In the genomic region with DNA sequence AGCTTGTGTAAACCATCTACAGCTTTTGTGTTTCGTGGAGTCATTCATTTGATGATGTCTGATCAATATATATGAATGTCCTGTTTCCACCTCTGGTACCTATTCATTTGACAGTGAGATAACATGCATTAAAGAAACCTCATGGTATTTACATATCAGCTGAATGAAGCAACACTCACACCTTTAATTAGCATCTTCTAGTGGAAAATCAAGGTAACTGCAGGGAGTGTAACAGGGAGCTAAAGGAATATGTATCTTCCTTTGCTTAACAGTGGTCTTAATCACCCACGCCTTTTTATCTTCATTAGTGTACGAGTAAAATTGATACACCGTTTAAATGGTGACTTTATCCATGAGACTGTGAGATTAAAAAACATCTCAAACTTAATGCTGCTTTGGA, we compare ENCODE assay signal across 2 cellular contexts.
TF ChIP-seq lines count a peak whose summit lies in the region.

No MANE protein-coding gene starts in this region.

TF ChIP-seq in Ishikawa, 13 proteins besides CTCF, POLR2A, EP300 and RAD21 (continued from another document):
- TF ChIP-seq REST (IDR thresholded peaks at IDR 0.05; ENCODE audit: low read depth) (no peak), ZBTB7A (IDR thresholded peaks at IDR 0.05; ENCODE audit: low read depth) (no peak), TCF12 (IDR thresholded peaks at IDR 0.05; ENCODE audit: low read depth) (no peak), TAF1 (IDR thresholded peaks at IDR 0.05; ENCODE audit: low read depth) (no peak), CREB1 (IDR thresholded peaks at IDR 0.05; ENCODE audit: low read depth) (no peak), CEBPB (IDR thresholded peaks at IDR 0.05) (no peak), EGR1 (IDR thresholded peaks at IDR 0.05) (no peak)
- TF ChIP-seq, protein P1, sequence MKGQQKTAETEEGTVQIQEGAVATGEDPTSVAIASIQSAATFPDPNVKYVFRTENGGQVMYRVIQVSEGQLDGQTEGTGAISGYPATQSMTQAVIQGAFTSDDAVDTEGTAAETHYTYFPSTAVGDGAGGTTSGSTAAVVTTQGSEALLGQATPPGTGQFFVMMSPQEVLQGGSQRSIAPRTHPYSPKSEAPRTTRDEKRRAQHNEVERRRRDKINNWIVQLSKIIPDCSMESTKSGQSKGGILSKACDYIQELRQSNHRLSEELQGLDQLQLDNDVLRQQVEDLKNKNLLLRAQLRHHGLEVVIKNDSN (IDR thresholded peaks at IDR 0.05), result no peak

TF ChIP-seq in GM12878, 131 proteins besides CTCF, POLR2A, EP300 and RAD21 (continued from another document):
- TF ChIP-seq ZNF687 (IDR thresholded peaks at IDR 0.05), result no peak
- TF ChIP-seq IKZF2 (IDR thresholded peaks at IDR 0.05), result no peak
- no peak for TF ChIP-seq BACH1 (IDR thresholded peaks at IDR 0.05; ENCODE audit: borderline replicate concordance)
- TF ChIP-seq RELB (IDR thresholded peaks at IDR 0.05; ENCODE audit: low read depth), result no peak
- TF ChIP-seq, protein P2, sequence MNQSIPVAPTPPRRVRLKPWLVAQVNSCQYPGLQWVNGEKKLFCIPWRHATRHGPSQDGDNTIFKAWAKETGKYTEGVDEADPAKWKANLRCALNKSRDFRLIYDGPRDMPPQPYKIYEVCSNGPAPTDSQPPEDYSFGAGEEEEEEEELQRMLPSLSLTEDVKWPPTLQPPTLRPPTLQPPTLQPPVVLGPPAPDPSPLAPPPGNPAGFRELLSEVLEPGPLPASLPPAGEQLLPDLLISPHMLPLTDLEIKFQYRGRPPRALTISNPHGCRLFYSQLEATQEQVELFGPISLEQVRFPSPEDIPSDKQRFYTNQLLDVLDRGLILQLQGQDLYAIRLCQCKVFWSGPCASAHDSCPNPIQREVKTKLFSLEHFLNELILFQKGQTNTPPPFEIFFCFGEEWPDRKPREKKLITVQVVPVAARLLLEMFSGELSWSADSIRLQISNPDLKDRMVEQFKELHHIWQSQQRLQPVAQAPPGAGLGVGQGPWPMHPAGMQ (IDR thresholded peaks at IDR 0.05; ENCODE audit: borderline replicate concordance), result no peak
- TF ChIP-seq CBX3 (IDR thresholded peaks at IDR 0.05; ENCODE audit: borderline replicate concordance, low read depth), result no peak
- TF ChIP-seq FOS (IDR thresholded peaks at IDR 0.05; ENCODE audit: borderline replicate concordance, extremely low read depth, insufficient read length), result no peak
- TF ChIP-seq, protein P3, sequence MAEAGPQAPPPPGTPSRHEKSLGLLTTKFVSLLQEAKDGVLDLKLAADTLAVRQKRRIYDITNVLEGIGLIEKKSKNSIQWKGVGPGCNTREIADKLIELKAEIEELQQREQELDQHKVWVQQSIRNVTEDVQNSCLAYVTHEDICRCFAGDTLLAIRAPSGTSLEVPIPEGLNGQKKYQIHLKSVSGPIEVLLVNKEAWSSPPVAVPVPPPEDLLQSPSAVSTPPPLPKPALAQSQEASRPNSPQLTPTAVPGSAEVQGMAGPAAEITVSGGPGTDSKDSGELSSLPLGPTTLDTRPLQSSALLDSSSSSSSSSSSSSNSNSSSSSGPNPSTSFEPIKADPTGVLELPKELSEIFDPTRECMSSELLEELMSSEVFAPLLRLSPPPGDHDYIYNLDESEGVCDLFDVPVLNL (IDR thresholded peaks at IDR 0.05; ENCODE audit: low read depth, low read length), result no peak
- TF ChIP-seq IRF4 (IDR thresholded peaks at IDR 0.05; ENCODE audit: low read depth, low read length), result no peak
- no peak for TF ChIP-seq ZNF384 (IDR thresholded peaks at IDR 0.05; ENCODE audit: borderline replicate concordance, low read depth, low read length)
- no peak for TF ChIP-seq CBFB (IDR thresholded peaks at IDR 0.05; ENCODE audit: low read depth)
- TF ChIP-seq PBX3 (IDR thresholded peaks at IDR 0.05; ENCODE audit: insufficient replicate concordance, low read depth, low read length), result no peak
- TF ChIP-seq GATAD2B (conservative IDR thresholded peaks at IDR 0.05; ENCODE audit: low read depth), result no peak
- TF ChIP-seq TARDBP (IDR thresholded peaks at IDR 0.05; ENCODE audit: borderline replicate concordance), result no peak
- TF ChIP-seq HDAC2 (IDR thresholded peaks at IDR 0.05), result no peak
